Comparison of ENCODE assay signal across 14 cellular contexts in the genomic region with DNA sequence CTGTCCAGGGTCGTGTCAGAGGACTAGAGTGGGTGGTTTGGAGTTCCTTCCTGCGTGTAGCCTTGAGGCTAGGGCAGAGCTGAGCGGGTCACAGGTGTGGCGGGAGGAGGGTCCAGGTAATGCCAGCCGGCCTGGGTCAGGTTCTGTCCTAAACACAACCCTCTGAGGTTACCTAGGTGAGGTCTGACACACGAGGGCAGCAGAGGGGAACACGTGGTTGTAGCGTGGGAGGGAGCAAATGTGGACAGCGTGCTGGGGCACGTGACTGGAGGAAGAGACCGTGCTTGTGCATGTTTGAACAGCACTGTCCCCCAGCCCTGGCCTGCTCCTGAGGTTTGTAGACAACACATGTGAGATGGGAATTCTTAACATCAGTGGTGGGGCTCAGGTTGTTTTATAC. TPM values are rescaled to one million over a fixed set of nuclear protein-coding genes. Genes with fewer than 3 reads are reported as not detected.
DNase-seq lines count a peak whose midpoint lies in the region; ATAC-seq and TF ChIP-seq lines count a peak whose summit lies in the region.
"Had no signal": no experiment of that assay in that cellular context is flagged by ENCODE, and none has a peak within 500 bp of the region (broad histone marks: within the 10 kb centered on the region; RNA-seq: fewer than 3 reads in every experiment).

No MANE protein-coding gene starts in this region.

- no peak overlapping the region for H3K4me3 Mint-ChIP-seq in Caco-2 (ENCODE audit: unreplicated experiment)

- no peaks in the 10 kb centered on the region for H3K27me3 ChIP-seq in Caco-2 (replicated peaks; ENCODE audit: control insufficient read depth, insufficient read depth, low read length)
- H3K27me3 ChIP-seq in H7 (ENCODE audit: control insufficient read depth, insufficient read depth, low read length) = no peaks in the 10 kb centered on the region
- H3K27me3 ChIP-seq: right atrium auricular region had no signal

- CTCF ChIA-PET in Caco-2 (lab: Charles Lee) = interaction anchor here (0.6 to 1.4 kb wide), 3 partner anchors 12 to 253 kb away, joined by 3 to 6 read pairs (median 4); no protein-coding TSS in a partner anchor

- no peaks in the 10 kb centered on the region for H3K9me3 ChIP-seq in Caco-2
- H3K9me3 ChIP-seq: heart right ventricle, right atrium auricular region had no signal

- peak overlapping the region; percentile 19 for H3K27ac Mint-ChIP-seq in Caco-2 (ENCODE audit: unreplicated experiment)
- H3K27ac Mint-ChIP-seq: IgD-negative memory B cell had no signal

- POLR2A ChIA-PET in Caco-2 (lab: Charles Lee) = no interaction called here

- H3K4me1 ChIP-seq in Caco-2 = no peaks in the 10 kb centered on the region
- H3K4me1 ChIP-seq: right atrium auricular region had no signal

- peak; percentile 28 to 53 for TF ChIP-seq CTCF in Caco-2 (IDR thresholded peaks at IDR 0.05; ENCODE audit: insufficient read depth in 1 of 2, low read depth in 1 of 2, low read length in 1 of 2, severe bottlenecking in 1 of 2, unreplicated experiment in 1 of 2)

- intact Hi-C loops in Caco-2 (cut with micrococcal nuclease; ENCODE audit: unreplicated experiment) = loop anchor here (5.0 kb wide), 1 partner anchor 44 kb away; no protein-coding TSS in a partner anchor

- H3K4me1 Mint-ChIP-seq in Caco-2 (ENCODE audit: low read depth, unreplicated experiment) = peaks cover 6% of the 10 kb centered on the region

- no TSS peak for BruUV-seq in Caco-2 (replicated peaks; lab: Mats Ljungman, UMichigan)

- H3K36me3 ChIP-seq in Caco-2 (ENCODE audit: control insufficient read depth, insufficient read depth, low read length) (no peaks in the 10 kb centered on the region), H7 (replicated peaks; ENCODE audit: control insufficient read depth, insufficient read depth, low read length) (no peaks in the 10 kb centered on the region)
- H3K36me3 ChIP-seq: heart right ventricle, right atrium auricular region had no signal

- H3K36me3 Mint-ChIP-seq in Caco-2 (ENCODE audit: insufficient read depth, unreplicated experiment) = no peaks in the 10 kb centered on the region
- H3K36me3 Mint-ChIP-seq: IgD-negative memory B cell had no signal

- DNase-seq in Caco-2 (peak; percentile 79 to 82), H7 (peak; percentile 61), SHP77 treated with DMSO at 0.1 percent for 48 hours (lab: John Stamatoyannopoulos, UW) (peak; percentile 10), left kidney (ENCODE audit: low read depth, low spot score) (peak; percentile 54), midbrain (lab: John Stamatoyannopoulos, UW) (no peak)
- DNase-seq: amygdala, heart right ventricle had no signal

- H3K4me3 ChIP-seq in Caco-2 (ENCODE audit: low read depth, low read length) = no peak overlapping the region
- H3K4me3 ChIP-seq in H7 (ENCODE audit: insufficient read depth, low read depth, low read length) = no peak overlapping the region
- H3K4me3 ChIP-seq: heart right ventricle, right atrium auricular region had no signal

- H3K9me3 Mint-ChIP-seq in Caco-2 (ENCODE audit: unreplicated experiment) = no peaks in the 10 kb centered on the region
- H3K9me3 Mint-ChIP-seq: IgD-negative memory B cell had no signal

- ATAC-seq in GM18867 (IDR thresholded peaks at IDR 0.05; ENCODE audit: unreplicated experiment) (no peak), GM21447 (IDR thresholded peaks at IDR 0.05; ENCODE audit: unreplicated experiment) (no peak), HG02981 (IDR thresholded peaks at IDR 0.05; ENCODE audit: unreplicated experiment) (no peak)
- ATAC-seq: heart right ventricle had no signal

- no peaks in the 10 kb centered on the region for H3K27me3 Mint-ChIP-seq in Caco-2 (ENCODE audit: insufficient read depth, unreplicated experiment)

RNA-seq across cellular contexts. Expression of a gene that starts 13.1 kb away (rescaled TPM):
- 0.30 TPM in 1 of 2 replicates, not detected in the other for total RNA-seq in Caco-2 (2022)
- not detected in 2 replicates for total RNA-seq in H7 (2014; rRNA removed; shearing (Covaris generic))
- total RNA-seq: T-helper 1 cell treated with Interleukin-12 subunit alpha and Interleukin-12 subunit beta and Interleukin-4 antibody, amounts not matched to agents 30 ng/mL and 1 ng/mL, for 36 hours had no signal

RNA-seq across cellular contexts. Expression of a gene that starts 17.7 kb away (rescaled TPM):
- total RNA-seq in Caco-2 (2022) = 0.14 TPM in 1 of 2 replicates, not detected in the other
- 0.14 TPM in 1 of 2 replicates, not detected in the other for total RNA-seq in H7 (2014; rRNA removed; shearing (Covaris generic))

RNA-seq across cellular contexts. Expression of a gene that starts 44.8 kb away (rescaled TPM):
- total RNA-seq in Caco-2 (2022) = not detected in 2 replicates
- total RNA-seq in H7 (2014; rRNA removed; shearing (Covaris generic)) = not detected in 2 replicates
- total RNA-seq: heart right ventricle; mucosa of gallbladder; right atrium auricular region; T-helper 1 cell treated with Interleukin-12 subunit alpha and Interleukin-12 subunit beta and Interleukin-4 antibody, amounts not matched to agents 30 ng/mL and 1 ng/mL, for 36 hours had no signal
